In the genomic region with DNA sequence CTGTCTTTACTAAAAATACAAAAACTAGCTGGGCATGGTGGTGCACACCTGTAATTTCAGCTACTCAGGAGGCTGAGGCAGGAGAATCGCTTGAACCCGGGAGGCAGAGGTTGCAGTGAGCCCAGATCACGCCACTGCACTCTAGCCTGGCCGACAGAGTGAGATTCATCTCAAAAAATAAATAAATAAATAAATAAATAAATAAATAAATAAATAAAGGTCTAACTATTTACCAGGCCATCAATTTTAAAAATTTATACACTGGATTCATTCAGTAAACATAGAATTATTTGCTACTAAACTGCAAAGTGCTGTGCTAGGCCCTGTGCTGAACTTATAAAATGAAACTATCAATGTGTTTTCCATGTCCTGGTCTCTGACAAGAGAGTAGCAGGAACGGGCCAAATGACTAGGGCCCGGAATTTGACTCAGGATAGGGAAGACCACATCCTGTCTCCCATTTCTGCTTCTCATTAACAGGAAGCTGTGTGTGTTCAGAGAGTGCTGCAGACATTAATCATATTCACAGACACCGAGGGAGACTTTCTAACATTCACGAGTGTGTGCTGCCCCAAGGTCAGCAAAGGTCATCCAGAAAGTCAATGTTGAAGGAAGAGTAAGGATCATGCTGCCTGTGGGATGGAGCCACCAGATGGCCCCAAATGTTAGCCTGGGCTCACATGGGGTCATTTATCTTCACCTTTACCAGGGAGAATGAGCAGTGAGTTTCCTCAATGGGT, we compare ENCODE assay signal across 10 cellular contexts.
DNase-seq lines count a peak whose midpoint lies in the region; TF ChIP-seq lines count a peak whose summit lies in the region.
"Had no signal": no experiment of that assay in that cellular context is flagged by ENCODE, and none has a peak within 500 bp of the region (broad histone marks: within the 10 kb centered on the region; RNA-seq: fewer than 3 reads in every experiment).

No MANE protein-coding gene starts in this region.

- H3K4me1 ChIP-seq in breast epithelium (peaks cover 0 to 14% of the 10 kb centered on the region in 2 donors), spleen (peaks cover 12 to 24% (median 19%) of the 10 kb centered on the region in 6 donors)

- peaks cover 5% of the 10 kb centered on the region for H3K4me1 Mint-ChIP-seq in MCF 10A (ENCODE audit: insufficient read depth, unreplicated experiment)

- H3K9me3 Mint-ChIP-seq in MCF 10A (ENCODE audit: unreplicated experiment): peaks cover 14% of the 10 kb centered on the region

- in situ Hi-C loops in GM13976 (cut with MboI; ENCODE audit: low sequenced_read_pairs, unreplicated experiment): loop anchor here (25.0 kb wide), 1 partner anchor 966 kb away; no protein-coding TSS in a partner anchor

- no peak for TF ChIP-seq CTCF in MCF 10A (IDR thresholded peaks at IDR 0.05; ENCODE audit: unreplicated experiment)
- TF ChIP-seq CTCF in breast epithelium (IDR thresholded peaks at IDR 0.05): no peak
- TF ChIP-seq CTCF in spleen (IDR thresholded peaks at IDR 0.05 in 8 of 11, conservative IDR thresholded peaks at IDR 0.05 in 3 of 11): peak in 1 of 11 experiments; percentile 7
- no peak for TF ChIP-seq CTCF in GM13976 (IDR thresholded peaks at IDR 0.05; ENCODE audit: borderline replicate concordance, control extremely low read depth, extremely low read depth, insufficient read depth, missing control alignments)

- intact Hi-C loops in MCF 10A (cut with micrococcal nuclease) (no loop called here), breast epithelium (cut with DNase I; ENCODE audit: low total_unique reads) (no loop called here), spleen (cut with DNase I; ENCODE audit: low total_unique reads) (no loop called here)

- WGBS in spleen, 5 donors: 50 to 55% (median 52%) methylated on average over 8 of the region's 8 CpGs

- H3K27me3 Mint-ChIP-seq in MCF 10A (ENCODE audit: insufficient read depth, unreplicated experiment): no peaks in the 10 kb centered on the region

- H3K36me3 ChIP-seq in breast epithelium (no peaks in the 10 kb centered on the region), spleen (no peaks in the 10 kb centered on the region)

- H3K27me3 ChIP-seq in breast epithelium (no peaks in the 10 kb centered on the region), spleen (replicated peaks in 1 of 7) (no peaks in the 10 kb centered on the region)

- POLR2A ChIA-PET in MCF 10A (lab: Yijun Ruan, JAX): interaction anchor here (0.8 kb wide), 1 partner anchor 8 kb away, joined by 4 read pairs; no protein-coding TSS in a partner anchor

- H3K27ac ChIP-seq in breast epithelium: peak overlapping the region in 1 of 2 donors; percentile 14
- peak overlapping the region in 6 of 8 donors; percentile 30 to 62 (median 51) for H3K27ac ChIP-seq in spleen

- no peaks in the 10 kb centered on the region for H3K36me3 Mint-ChIP-seq in MCF 10A (ENCODE audit: insufficient read depth, unreplicated experiment)

- DNase-seq in MCF 10A (ENCODE audit: unreplicated experiment) (peak; percentile 35), breast epithelium (ENCODE audit: low spot score in 2 of 2) (no peak), SW480 (ENCODE audit: low spot score) (peak; percentile 89), fibroblast of gingiva (ENCODE audit: low read depth) (peak; percentile 70), spleen (no peak), NCI-H1048 (lab: John Stamatoyannopoulos, UW) (no peak), GM13976 (ENCODE audit: low spot score) (no peak), Ammon's horn (ENCODE audit: low spot score) (no peak)
- DNase-seq: Caco-2, NCI-H510A treated with DMSO at 0.1 percent for 48 hours had no signal

- H3K27ac Mint-ChIP-seq in MCF 10A (ENCODE audit: low read depth, unreplicated experiment): no peak overlapping the region

- BruUV-seq in MCF 10A (replicated peaks; lab: Mats Ljungman, UMichigan): no TSS peak

- no peak overlapping the region for H3K4me3 Mint-ChIP-seq in MCF 10A (ENCODE audit: unreplicated experiment)

- TF ChIP-seq POLR2A in breast epithelium (IDR thresholded peaks at IDR 0.05) (no peak), spleen (IDR thresholded peaks at IDR 0.05) (no peak)

- no peak overlapping the region for H3K4me3 ChIP-seq in breast epithelium
- H3K4me3 ChIP-seq in spleen: no peak overlapping the region

- H3K9me3 ChIP-seq in breast epithelium (no peaks in the 10 kb centered on the region), spleen (no peaks in the 10 kb centered on the region)
- H3K9me3 ChIP-seq: Caco-2 had no signal

- CTCF ChIA-PET in MCF 10A (lab: Yijun Ruan, JAX): interaction anchor here (1.2 kb wide), 1 partner anchor 10 kb away, joined by 4 read pairs; no protein-coding TSS in a partner anchor

Comparison
In these comparisons a context has a peak if more than half of its experiments do, and no peak if none do; other contexts are left out.
1. DNase-seq: peak in MCF 10A (single experiment), SW480 (single experiment) and fibroblast of gingiva (single experiment); none in breast epithelium (0 of 2), spleen (single experiment), NCI-H1048 (single experiment), GM13976 (single experiment) and Ammon's horn (single experiment).